ENCODE assay signal across 26 cellular contexts in the genomic region with DNA sequence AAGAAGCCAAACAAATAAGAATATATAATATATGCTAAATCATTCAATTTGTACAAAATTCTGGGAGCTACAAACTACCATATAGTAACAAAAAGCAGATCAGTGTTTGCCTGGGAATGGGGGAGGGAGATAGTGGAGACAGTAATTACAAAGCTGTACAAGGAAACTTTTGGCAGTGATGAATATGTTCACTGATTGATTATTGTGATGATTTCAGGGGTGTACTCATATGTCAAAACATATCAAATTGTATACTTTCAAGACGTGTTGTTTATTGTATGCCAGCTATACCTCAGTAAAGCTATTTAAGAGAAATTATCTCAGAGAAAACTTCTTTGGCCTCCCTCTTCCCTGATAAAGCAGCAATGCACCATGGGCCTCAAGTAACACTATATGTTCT.
"Had no signal": no experiment of that assay in that cellular context is flagged by ENCODE, and none has a peak within 500 bp of the region (broad histone marks: within the 10 kb centered on the region; RNA-seq: fewer than 3 reads in every experiment).

No MANE protein-coding gene starts in this region.

- H3K9me3 ChIP-seq: stomach, suprapubic skin, testis, thoracic aorta, thyroid gland, tibial artery, transverse colon, upper lobe of left lung, upper lobe of right lung, uterus, vagina had no signal

- H3K4me3 ChIP-seq: stomach, suprapubic skin, testis, thoracic aorta, thyroid gland, tibial artery, tibial nerve, transverse colon, upper lobe of left lung, upper lobe of right lung, uterus, vagina had no signal

- H3K4me1 ChIP-seq: stomach, suprapubic skin, testis, thyroid gland, tibial artery, tibial nerve, transverse colon, upper lobe of left lung, upper lobe of right lung, uterus, vagina had no signal

- H3K27me3 ChIP-seq: stomach, suprapubic skin, testis, thyroid gland, tibial artery, tibial nerve, transverse colon, upper lobe of left lung, upper lobe of right lung, uterus, vagina had no signal

- H3K27ac ChIP-seq: stomach, suprapubic skin, testis, thoracic aorta, thyroid gland, tibial artery, tibial nerve, transverse colon, upper lobe of left lung, upper lobe of right lung, uterus, vagina had no signal

- ATAC-seq: stimulated activated effector memory CD8-positive, alpha-beta T cell treated with anti-CD3 and anti-CD28 coated beads, Interleukin-12 subunit alpha, Interleukin-12 subunit beta, amount 100 ng/mL, for 72 hours; stimulated activated memory B cell treated with anti-CD40 and anti-IgM and Interleukin-4, amounts not matched to agents 10 μg/mL and 1 μg/mL and 100 μg/mL, for 72 hours; stimulated activated naive B cell treated with anti-CD40 and anti-IgM and Interleukin-4, amounts not matched to agents 10 μg/mL and 1 μg/mL and 100 μg/mL, for 72 hours; stimulated activated naive CD8-positive, alpha-beta T cell treated with anti-CD3 and anti-CD28 coated beads, Interleukin-15, amount 100 ng/mL, for 72 hours; stimulated activated naive CD8-positive, alpha-beta T cell treated with anti-CD3 and anti-CD28 coated beads, Interleukin-15, Interleukin-2, amounts not matched to agents 100 U/mL and 50 U/mL, for 24 hours; upper lobe of right lung had no signal

- DNase-seq: stimulated activated CD4-positive, alpha-beta T cell treated with anti-CD3 and anti-CD28 coated beads, Interleukin-2, amount 100 ng/mL, for 48 hours; stimulated activated CD4-positive, alpha-beta T cell treated with anti-CD3 and anti-CD28 coated beads, Interleukin-4, amount 100 ng/mL, for 1 hour; stimulated activated CD4-positive, alpha-beta T cell treated with anti-CD3 and anti-CD28 coated beads, Interleukin-4, amount 100 ng/mL, for 24 hours; stimulated activated CD4-positive, alpha-beta T cell treated with anti-CD3 and anti-CD28 coated beads, Interleukin-4, amount 100 ng/mL, for 4 hours; stimulated activated CD8-positive, alpha-beta memory T cell treated with anti-CD3 and anti-CD28 coated beads, Interleukin-4, amount 100 ng/mL, for 48 hours; stimulated activated naive B cell treated with anti-CD40 and anti-IgM and Interleukin-4, amounts not matched to agents 10 μg/mL and 1 μg/mL and 100 μg/mL, for 72 hours; stimulated activated naive CD4-positive, alpha-beta T cell; stimulated activated naive CD4-positive, alpha-beta T cell treated with Interleukin-2 at 50 U/mL for 16 hours; stimulated activated naive CD8-positive, alpha-beta T cell treated with anti-CD3 and anti-CD28 coated beads, Interleukin-15, amount 100 ng/mL, for 72 hours; stimulated activated naive CD8-positive, alpha-beta T cell treated with anti-CD3 and anti-CD28 coated beads, Interleukin-15, Interleukin-2, amounts not matched to agents 100 U/mL and 50 U/mL, for 24 hours; stomach; substantia nigra; testis; thyroid gland; tibial artery; transverse colon; upper lobe of left lung; upper lobe of right lung; uterus had no signal

- H3K36me3 ChIP-seq: suprapubic skin, thoracic aorta, thyroid gland, transverse colon, upper lobe of left lung, upper lobe of right lung, uterus, vagina had no signal

- FAIRE-seq: urothelium cell line had no signal
